1 cellular context compared by ENCODE assay signal in the genomic region with DNA sequence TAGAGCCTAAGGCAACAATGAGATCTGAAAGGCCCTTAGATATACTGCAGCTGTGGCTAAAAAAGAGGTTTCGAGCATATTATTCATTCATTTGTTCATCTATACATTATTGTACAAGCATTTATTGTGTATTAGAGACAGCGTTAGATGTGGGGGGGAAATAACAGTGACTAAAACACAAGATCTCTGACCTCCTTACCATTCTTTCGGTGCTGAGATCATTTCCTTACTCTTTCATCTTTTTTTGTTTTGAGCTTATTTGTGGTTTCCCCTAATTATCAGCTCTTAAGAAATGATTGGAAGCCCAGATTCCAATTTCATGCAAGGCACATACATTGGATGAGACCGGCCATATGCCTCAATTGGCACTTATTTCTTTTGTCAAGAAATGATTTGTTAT.
TF ChIP-seq lines count a peak whose summit lies in the region.

No MANE protein-coding gene starts in this region.

TF ChIP-seq in GM12878, 131 proteins besides CTCF, POLR2A, EP300 and RAD21 (continued from another document and continues in another):
- TF ChIP-seq ZBTB4 (CRISPR knock-in tag; IDR thresholded peaks at IDR 0.05): no peak
- TF ChIP-seq GATAD2B (conservative IDR thresholded peaks at IDR 0.05; ENCODE audit: low read depth): no peak
- TF ChIP-seq CHD2 (IDR thresholded peaks at IDR 0.05; ENCODE audit: borderline replicate concordance, low read depth, low read length): no peak
- no peak for TF ChIP-seq SRF (IDR thresholded peaks at IDR 0.05; ENCODE audit: low read depth in 2 of 2, low read length in 2 of 2)
- TF ChIP-seq FOXK2 (IDR thresholded peaks at IDR 0.05): no peak
- TF ChIP-seq NRF1 (conservative IDR thresholded peaks at IDR 0.05; ENCODE audit: low read depth, low read length): no peak
- TF ChIP-seq ZNF217 (IDR thresholded peaks at IDR 0.05): no peak
- TF ChIP-seq TARDBP (IDR thresholded peaks at IDR 0.05; ENCODE audit: borderline replicate concordance): no peak
- peak; percentile 61; the same call in 1 of the 2 replicates for TF ChIP-seq FOXM1 (IDR thresholded peaks at IDR 0.05; ENCODE audit: low read depth, low read length)
- TF ChIP-seq RFX5 (IDR thresholded peaks at IDR 0.05; ENCODE audit: low read depth, low read length): no peak
- no peak for TF ChIP-seq ZNF592 (IDR thresholded peaks at IDR 0.05)
- no peak for TF ChIP-seq ELK1 (IDR thresholded peaks at IDR 0.05; ENCODE audit: low read depth, low read length)
- TF ChIP-seq E4F1 (IDR thresholded peaks at IDR 0.05; ENCODE audit: borderline replicate concordance, partially characterized antibody): no peak
- peak; percentile 93 for TF ChIP-seq JUNB (IDR thresholded peaks at IDR 0.05)
- TF ChIP-seq PML (IDR thresholded peaks at IDR 0.05; ENCODE audit: low read length): no peak
- TF ChIP-seq CBX3 (IDR thresholded peaks at IDR 0.05; ENCODE audit: borderline replicate concordance, low read depth): no peak
- TF ChIP-seq TCF7 (IDR thresholded peaks at IDR 0.05; ENCODE audit: borderline replicate concordance): peak; percentile 98
- TF ChIP-seq ZBTB11 (CRISPR knock-in tag; IDR thresholded peaks at IDR 0.05): no peak
- TF ChIP-seq ATF7 (IDR thresholded peaks at IDR 0.05; ENCODE audit: low read depth): peak; percentile 81
- TF ChIP-seq, protein P1, sequence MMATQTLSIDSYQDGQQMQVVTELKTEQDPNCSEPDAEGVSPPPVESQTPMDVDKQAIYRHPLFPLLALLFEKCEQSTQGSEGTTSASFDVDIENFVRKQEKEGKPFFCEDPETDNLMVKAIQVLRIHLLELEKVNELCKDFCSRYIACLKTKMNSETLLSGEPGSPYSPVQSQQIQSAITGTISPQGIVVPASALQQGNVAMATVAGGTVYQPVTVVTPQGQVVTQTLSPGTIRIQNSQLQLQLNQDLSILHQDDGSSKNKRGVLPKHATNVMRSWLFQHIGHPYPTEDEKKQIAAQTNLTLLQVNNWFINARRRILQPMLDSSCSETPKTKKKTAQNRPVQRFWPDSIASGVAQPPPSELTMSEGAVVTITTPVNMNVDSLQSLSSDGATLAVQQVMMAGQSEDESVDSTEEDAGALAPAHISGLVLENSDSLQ (IDR thresholded peaks at IDR 0.05): no peak
- TF ChIP-seq ZBED1 (IDR thresholded peaks at IDR 0.05; ENCODE audit: borderline replicate concordance): peak; percentile 58; the same call in 1 of the 2 replicates
- no peak for TF ChIP-seq SIN3A (IDR thresholded peaks at IDR 0.05; ENCODE audit: low read depth, low read length)
- TF ChIP-seq MXI1 (IDR thresholded peaks at IDR 0.05; ENCODE audit: low read depth, low read length): no peak
- peak; percentile 25; the same call in 1 of the 2 replicates for TF ChIP-seq IRF4 (IDR thresholded peaks at IDR 0.05; ENCODE audit: low read depth, low read length)
- peak; percentile 61; the same call in 1 of the 2 replicates for TF ChIP-seq EED (IDR thresholded peaks at IDR 0.05; ENCODE audit: low read depth)
- TF ChIP-seq E2F8 (IDR thresholded peaks at IDR 0.05; ENCODE audit: low read depth, partially characterized antibody): no peak
- TF ChIP-seq NR2C1 (IDR thresholded peaks at IDR 0.05): no peak
- 0 out of 2 replicates have a peak, but pooled peaks have one; percentile 34 for TF ChIP-seq MTA3 (IDR thresholded peaks at IDR 0.05; ENCODE audit: borderline replicate concordance, low read length)
- TF ChIP-seq KAT2A (conservative IDR thresholded peaks at IDR 0.05; ENCODE audit: control insufficient read depth, low read depth, low read length): no peak
- no peak for TF ChIP-seq SPI1 (IDR thresholded peaks at IDR 0.05; ENCODE audit: borderline replicate concordance, insufficient read depth, low read depth, low read length)
- no peak for TF ChIP-seq CBX5 (IDR thresholded peaks at IDR 0.05; ENCODE audit: low read depth)
- TF ChIP-seq ZNF24 (IDR thresholded peaks at IDR 0.05): peak; percentile 98
- peak in 1 of 2 experiments; percentile 7; a peak in 1 of 4 replicates for TF ChIP-seq BHLHE40 (IDR thresholded peaks at IDR 0.05; ENCODE audit: borderline replicate concordance in 1 of 2, low read depth in 2 of 2, low read length in 1 of 2)
